Comparison of ENCODE assay signal across 1 cellular context in the genomic region with DNA sequence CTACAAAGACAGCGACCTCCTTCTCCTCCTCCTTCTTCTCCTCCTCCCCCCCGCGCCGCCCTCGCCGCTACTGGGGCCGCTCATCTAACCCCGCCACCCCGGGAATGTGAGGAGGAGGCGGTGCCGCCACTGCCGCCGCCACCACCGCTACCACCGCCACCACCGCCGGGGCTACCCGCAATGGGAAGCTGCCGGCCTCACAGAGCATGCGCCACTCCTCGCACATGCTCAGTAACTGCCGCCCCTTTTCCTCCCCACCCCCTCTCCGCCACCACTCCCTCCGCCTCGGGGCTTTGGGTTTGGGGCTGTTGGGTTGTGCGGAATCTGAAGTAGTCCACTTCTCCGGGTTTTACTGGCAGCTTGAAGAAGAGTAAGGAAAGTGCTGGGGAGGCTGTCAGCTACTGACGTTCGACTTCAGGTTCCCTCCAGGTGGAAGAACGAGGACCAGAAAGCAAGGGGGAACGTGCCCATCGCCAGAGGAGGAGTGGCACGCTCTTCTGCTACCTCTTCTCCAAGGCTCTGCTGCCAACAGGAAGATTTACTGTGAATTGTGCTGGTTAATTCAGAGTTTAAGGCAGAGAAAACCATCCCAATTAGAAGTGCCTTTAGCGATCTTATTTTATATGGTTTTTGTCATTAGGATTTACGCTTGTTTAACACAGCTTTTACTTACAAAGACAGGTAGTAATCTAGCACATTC.
TF ChIP-seq lines count a peak whose summit lies in the region.

A gene with protein sequence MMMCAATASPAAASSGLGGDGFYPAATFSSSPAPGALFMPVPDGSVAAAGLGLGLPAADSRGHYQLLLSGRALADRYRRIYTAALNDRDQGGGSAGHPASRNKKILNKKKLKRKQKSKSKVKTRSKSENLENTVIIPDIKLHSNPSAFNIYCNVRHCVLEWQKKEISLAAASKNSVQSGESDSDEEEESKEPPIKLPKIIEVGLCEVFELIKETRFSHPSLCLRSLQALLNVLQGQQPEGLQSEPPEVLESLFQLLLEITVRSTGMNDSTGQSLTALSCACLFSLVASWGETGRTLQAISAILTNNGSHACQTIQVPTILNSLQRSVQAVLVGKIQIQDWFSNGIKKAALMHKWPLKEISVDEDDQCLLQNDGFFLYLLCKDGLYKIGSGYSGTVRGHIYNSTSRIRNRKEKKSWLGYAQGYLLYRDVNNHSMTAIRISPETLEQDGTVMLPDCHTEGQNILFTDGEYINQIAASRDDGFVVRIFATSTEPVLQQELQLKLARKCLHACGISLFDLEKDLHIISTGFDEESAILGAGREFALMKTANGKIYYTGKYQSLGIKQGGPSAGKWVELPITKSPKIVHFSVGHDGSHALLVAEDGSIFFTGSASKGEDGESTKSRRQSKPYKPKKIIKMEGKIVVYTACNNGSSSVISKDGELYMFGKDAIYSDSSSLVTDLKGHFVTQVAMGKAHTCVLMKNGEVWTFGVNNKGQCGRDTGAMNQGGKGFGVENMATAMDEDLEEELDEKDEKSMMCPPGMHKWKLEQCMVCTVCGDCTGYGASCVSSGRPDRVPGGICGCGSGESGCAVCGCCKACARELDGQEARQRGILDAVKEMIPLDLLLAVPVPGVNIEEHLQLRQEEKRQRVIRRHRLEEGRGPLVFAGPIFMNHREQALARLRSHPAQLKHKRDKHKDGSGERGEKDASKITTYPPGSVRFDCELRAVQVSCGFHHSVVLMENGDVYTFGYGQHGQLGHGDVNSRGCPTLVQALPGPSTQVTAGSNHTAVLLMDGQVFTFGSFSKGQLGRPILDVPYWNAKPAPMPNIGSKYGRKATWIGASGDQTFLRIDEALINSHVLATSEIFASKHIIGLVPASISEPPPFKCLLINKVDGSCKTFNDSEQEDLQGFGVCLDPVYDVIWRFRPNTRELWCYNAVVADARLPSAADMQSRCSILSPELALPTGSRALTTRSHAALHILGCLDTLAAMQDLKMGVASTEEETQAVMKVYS (N-terminal part only) (minus strand): TSS at position 190 of the 700 bp plus-strand sequence. CDS start 319 bp downstream, outside the sequence.

TF ChIP-seq in K562, 482 proteins besides CTCF, POLR2A, EP300 and RAD21 (continued from another document):
- TF ChIP-seq, protein P1, sequence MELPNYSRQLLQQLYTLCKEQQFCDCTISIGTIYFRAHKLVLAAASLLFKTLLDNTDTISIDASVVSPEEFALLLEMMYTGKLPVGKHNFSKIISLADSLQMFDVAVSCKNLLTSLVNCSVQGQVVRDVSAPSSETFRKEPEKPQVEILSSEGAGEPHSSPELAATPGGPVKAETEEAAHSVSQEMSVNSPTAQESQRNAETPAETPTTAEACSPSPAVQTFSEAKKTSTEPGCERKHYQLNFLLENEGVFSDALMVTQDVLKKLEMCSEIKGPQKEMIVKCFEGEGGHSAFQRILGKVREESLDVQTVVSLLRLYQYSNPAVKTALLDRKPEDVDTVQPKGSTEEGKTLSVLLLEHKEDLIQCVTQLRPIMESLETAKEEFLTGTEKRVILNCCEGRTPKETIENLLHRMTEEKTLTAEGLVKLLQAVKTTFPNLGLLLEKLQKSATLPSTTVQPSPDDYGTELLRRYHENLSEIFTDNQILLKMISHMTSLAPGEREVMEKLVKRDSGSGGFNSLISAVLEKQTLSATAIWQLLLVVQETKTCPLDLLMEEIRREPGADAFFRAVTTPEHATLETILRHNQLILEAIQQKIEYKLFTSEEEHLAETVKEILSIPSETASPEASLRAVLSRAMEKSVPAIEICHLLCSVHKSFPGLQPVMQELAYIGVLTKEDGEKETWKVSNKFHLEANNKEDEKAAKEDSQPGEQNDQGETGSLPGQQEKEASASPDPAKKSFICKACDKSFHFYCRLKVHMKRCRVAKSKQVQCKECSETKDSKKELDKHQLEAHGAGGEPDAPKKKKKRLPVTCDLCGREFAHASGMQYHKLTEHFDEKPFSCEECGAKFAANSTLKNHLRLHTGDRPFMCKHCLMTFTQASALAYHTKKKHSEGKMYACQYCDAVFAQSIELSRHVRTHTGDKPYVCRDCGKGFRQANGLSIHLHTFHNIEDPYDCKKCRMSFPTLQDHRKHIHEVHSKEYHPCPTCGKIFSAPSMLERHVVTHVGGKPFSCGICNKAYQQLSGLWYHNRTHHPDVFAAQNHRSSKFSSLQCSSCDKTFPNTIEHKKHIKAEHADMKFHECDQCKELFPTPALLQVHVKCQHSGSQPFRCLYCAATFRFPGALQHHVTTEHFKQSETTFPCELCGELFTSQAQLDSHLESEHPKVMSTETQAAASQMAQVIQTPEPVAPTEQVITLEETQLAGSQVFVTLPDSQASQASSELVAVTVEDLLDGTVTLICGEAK (IDR thresholded peaks at IDR 0.05): no peak
- TF ChIP-seq, protein P1 (CRISPR knock-in tag; IDR thresholded peaks at IDR 0.05): no peak
- no peak for TF ChIP-seq JUN (IDR thresholded peaks at IDR 0.05; ENCODE audit: borderline replicate concordance, low read depth, low read length)
- no peak for TF ChIP-seq JUN (CRISPR knock-in tag; IDR thresholded peaks at IDR 0.05; ENCODE audit: borderline replicate concordance)
- TF ChIP-seq MTA3 (IDR thresholded peaks at IDR 0.05; ENCODE audit: borderline replicate concordance): no peak
- no peak for TF ChIP-seq ARID1B (IDR thresholded peaks at IDR 0.05)
- TF ChIP-seq, protein P2, sequence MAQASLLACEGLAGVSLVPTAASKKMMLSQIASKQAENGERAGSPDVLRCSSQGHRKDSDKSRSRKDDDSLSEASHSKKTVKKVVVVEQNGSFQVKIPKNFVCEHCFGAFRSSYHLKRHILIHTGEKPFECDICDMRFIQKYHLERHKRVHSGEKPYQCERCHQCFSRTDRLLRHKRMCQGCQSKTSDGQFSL (CRISPR knock-in tag; IDR thresholded peaks at IDR 0.05): no peak
- TF ChIP-seq, protein P2 (tag; IDR thresholded peaks at IDR 0.05): no peak
- TF ChIP-seq HDGF (IDR thresholded peaks at IDR 0.05): no peak
TF ChIP-seq in K562: peak in this region for 65.
